ENCODE assay signal across 1 cellular context in the genomic region with DNA sequence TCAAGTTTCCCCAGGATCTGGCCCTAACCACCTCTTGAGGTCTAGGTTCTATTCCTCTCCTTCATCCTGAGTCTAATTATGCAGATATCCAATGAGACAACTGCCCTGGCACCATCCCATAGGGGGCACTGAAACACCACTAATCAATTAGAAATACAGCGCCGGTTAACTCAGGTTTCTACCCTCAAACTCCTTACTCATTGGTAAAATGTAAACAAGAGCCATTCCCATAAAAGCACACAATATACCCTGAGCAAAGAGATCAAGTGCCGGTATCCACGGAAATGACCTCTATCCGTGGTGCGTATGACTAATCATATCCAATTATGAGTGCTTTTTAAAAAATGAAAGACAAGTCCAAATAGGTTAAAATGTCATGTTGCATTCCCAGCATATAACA.
TF ChIP-seq lines count a peak whose summit lies in the region.

No MANE protein-coding gene starts in this region.

TF ChIP-seq in HEK293, 187 proteins besides CTCF, POLR2A, EP300 and RAD21 (continued from another document):
- TF ChIP-seq, protein P1, sequence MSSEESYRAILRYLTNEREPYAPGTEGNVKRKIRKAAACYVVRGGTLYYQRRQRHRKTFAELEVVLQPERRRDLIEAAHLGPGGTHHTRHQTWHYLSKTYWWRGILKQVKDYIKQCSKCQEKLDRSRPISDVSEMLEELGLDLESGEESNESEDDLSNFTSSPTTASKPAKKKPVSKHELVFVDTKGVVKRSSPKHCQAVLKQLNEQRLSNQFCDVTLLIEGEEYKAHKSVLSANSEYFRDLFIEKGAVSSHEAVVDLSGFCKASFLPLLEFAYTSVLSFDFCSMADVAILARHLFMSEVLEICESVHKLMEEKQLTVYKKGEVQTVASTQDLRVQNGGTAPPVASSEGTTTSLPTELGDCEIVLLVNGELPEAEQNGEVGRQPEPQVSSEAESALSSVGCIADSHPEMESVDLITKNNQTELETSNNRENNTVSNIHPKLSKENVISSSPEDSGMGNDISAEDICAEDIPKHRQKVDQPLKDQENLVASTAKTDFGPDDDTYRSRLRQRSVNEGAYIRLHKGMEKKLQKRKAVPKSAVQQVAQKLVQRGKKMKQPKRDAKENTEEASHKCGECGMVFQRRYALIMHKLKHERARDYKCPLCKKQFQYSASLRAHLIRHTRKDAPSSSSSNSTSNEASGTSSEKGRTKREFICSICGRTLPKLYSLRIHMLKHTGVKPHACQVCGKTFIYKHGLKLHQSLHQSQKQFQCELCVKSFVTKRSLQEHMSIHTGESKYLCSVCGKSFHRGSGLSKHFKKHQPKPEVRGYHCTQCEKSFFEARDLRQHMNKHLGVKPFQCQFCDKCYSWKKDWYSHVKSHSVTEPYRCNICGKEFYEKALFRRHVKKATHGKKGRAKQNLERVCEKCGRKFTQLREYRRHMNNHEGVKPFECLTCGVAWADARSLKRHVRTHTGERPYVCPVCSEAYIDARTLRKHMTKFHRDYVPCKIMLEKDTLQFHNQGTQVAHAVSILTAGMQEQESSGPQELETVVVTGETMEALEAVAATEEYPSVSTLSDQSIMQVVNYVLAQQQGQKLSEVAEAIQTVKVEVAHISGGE (tag by site-specific recombination; conservative IDR thresholded peaks at IDR 0.05; ENCODE audit: low read depth): no peak
- TF ChIP-seq FEZF1 (tag by site-specific recombination; IDR thresholded peaks at IDR 0.05): 0 out of 2 replicates have a peak, but pooled peaks have one; percentile 23
